2 cellular contexts compared by ENCODE assay signal in the genomic region with DNA sequence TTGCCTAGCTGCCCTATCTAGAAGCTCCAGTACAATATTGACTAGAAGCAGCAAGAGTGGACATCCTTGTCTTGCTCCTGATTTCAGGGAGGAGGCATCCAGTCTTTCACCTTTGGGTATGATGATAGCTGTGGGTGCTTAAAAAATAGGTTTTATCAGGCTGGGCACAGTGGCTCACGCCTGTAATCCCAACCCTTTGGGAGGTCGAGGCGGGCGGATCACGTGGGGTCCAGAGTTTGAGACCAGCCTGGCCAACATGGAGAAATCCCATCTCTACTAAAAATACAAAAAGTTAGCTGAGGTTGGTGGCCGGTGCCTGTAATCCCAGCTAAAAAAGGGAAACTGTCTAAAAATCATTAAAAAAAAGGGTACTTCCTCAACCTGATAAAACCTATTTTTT.
TF ChIP-seq lines count a peak whose summit lies in the region.

No MANE protein-coding gene starts in this region.

TF ChIP-seq in WTC11, 78 proteins besides CTCF, POLR2A, EP300 and RAD21:
- TF ChIP-seq, protein P1, sequence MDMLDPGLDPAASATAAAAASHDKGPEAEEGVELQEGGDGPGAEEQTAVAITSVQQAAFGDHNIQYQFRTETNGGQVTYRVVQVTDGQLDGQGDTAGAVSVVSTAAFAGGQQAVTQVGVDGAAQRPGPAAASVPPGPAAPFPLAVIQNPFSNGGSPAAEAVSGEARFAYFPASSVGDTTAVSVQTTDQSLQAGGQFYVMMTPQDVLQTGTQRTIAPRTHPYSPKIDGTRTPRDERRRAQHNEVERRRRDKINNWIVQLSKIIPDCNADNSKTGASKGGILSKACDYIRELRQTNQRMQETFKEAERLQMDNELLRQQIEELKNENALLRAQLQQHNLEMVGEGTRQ (CRISPR knock-in tag; IDR thresholded peaks at IDR 0.05), result no peak
- TF ChIP-seq ETV6 (CRISPR knock-in tag; IDR thresholded peaks at IDR 0.05) (no peak), ATF1 (CRISPR knock-in tag; IDR thresholded peaks at IDR 0.05) (no peak), SMAD4 (CRISPR knock-in tag; IDR thresholded peaks at IDR 0.05) (no peak)
- TF ChIP-seq, protein P2, sequence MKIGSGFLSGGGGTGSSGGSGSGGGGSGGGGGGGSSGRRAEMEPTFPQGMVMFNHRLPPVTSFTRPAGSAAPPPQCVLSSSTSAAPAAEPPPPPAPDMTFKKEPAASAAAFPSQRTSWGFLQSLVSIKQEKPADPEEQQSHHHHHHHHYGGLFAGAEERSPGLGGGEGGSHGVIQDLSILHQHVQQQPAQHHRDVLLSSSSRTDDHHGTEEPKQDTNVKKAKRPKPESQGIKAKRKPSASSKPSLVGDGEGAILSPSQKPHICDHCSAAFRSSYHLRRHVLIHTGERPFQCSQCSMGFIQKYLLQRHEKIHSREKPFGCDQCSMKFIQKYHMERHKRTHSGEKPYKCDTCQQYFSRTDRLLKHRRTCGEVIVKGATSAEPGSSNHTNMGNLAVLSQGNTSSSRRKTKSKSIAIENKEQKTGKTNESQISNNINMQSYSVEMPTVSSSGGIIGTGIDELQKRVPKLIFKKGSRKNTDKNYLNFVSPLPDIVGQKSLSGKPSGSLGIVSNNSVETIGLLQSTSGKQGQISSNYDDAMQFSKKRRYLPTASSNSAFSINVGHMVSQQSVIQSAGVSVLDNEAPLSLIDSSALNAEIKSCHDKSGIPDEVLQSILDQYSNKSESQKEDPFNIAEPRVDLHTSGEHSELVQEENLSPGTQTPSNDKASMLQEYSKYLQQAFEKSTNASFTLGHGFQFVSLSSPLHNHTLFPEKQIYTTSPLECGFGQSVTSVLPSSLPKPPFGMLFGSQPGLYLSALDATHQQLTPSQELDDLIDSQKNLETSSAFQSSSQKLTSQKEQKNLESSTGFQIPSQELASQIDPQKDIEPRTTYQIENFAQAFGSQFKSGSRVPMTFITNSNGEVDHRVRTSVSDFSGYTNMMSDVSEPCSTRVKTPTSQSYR (CRISPR knock-in tag; IDR thresholded peaks at IDR 0.05), result no peak

TF ChIP-seq in endothelial cell of umbilical vein, 7 proteins besides CTCF, POLR2A, EP300 and RAD21 (continued from another document):
- TF ChIP-seq, protein P3, sequence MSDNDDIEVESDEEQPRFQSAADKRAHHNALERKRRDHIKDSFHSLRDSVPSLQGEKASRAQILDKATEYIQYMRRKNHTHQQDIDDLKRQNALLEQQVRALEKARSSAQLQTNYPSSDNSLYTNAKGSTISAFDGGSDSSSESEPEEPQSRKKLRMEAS (IDR thresholded peaks at IDR 0.05; ENCODE audit: insufficient read depth, insufficient read length), result no peak
- TF ChIP-seq MYC (IDR thresholded peaks at IDR 0.05; ENCODE audit: low read depth, low read length) (no peak), POLR2AphosphoS5 (IDR thresholded peaks at IDR 0.05; ENCODE audit: insufficient read depth, low read depth, low read length) (no peak)
